In the genomic region with DNA sequence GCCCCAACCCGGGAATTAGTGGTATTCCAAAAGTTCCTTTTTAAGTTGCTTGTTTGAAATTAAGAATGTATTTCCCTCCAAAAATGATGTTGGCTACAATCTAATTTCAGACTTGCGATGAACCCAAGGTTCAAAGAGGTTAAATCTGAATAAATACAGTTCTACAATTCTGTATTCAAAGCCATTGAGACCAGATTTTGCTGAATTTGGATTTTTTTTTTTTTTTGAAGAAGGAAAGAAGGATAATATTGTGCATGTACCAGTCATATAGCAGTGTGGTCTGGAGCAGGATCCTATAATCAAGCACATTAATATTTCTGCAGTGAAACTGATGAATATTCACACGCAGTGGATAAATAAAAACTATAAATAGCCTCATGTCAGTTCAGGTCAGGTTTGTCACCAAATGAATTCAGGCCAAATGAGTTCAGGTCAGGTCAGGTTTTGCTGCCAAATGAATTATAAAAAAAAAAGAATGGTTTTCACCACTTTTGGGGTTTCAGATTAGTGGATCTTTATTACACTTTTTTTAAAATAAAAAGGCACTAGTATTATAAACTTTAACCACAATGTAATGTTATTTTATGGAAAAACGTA, we compare ENCODE assay signal across 29 cellular contexts.
"Had no signal": no experiment of that assay in that cellular context is flagged by ENCODE, and none has a peak within 500 bp of the region (broad histone marks: within the 10 kb centered on the region; RNA-seq: fewer than 3 reads in every experiment).

No MANE protein-coding gene starts in this region.

- H3K27ac ChIP-seq: dorsolateral prefrontal cortex, foreskin keratinocyte, gastroesophageal sphincter, hepatocyte, neutrophil, pancreas, stomach, tibial artery had no signal

- ATAC-seq: foreskin keratinocyte; gastroesophageal sphincter; heart left ventricle; mucosa of descending colon; natural killer cell treated with Interleukin-12 subunit alpha and Interleukin-12 subunit beta and Interleukin-15 and Interleukin-18, amount 100 ng/mL, for 72 hours; pancreas; right lobe of liver; stimulated activated effector memory CD8-positive, alpha-beta T cell treated with anti-CD3 and anti-CD28 coated beads, Interleukin-12 subunit alpha, Interleukin-12 subunit beta, amount 100 ng/mL, for 72 hours had no signal

- H3K4me3 Mint-ChIP-seq: mesothelial cell of epicardium; naive B cell; natural killer cell treated with Interleukin-12 subunit alpha and Interleukin-12 subunit beta and Interleukin-15 and Interleukin-18, amount 100 ng/mL, for 72 hours; neural crest cell; stimulated activated effector memory CD8-positive, alpha-beta T cell treated with anti-CD3 and anti-CD28 coated beads, Interleukin-12 subunit alpha, Interleukin-12 subunit beta, amount 100 ng/mL, for 72 hours; type B pancreatic cell had no signal

- H3K27ac Mint-ChIP-seq: mesothelial cell of epicardium; stimulated activated effector memory CD8-positive, alpha-beta T cell treated with anti-CD3 and anti-CD28 coated beads, Interleukin-12 subunit alpha, Interleukin-12 subunit beta, amount 100 ng/mL, for 72 hours; type B pancreatic cell had no signal

- H3K4me3 ChIP-seq: dorsolateral prefrontal cortex, gastroesophageal sphincter, heart left ventricle, hepatocyte, mucosa of descending colon, pancreas, right lobe of liver, smooth muscle cell, stomach, testis, tibial artery had no signal

- DNase-seq: cerebellar nuclear complex; dorsolateral prefrontal cortex; effector CD4-positive, alpha-beta T cell; foreskin keratinocyte; heart left ventricle; kidney glomerular epithelial cell; mesenchymal stem cell; mucosa of descending colon; naive B cell; pancreas; retina; right lobe of liver; stimulated activated CD4-positive, alpha-beta T cell treated with anti-CD3 and anti-CD28 coated beads, Interleukin-12 subunit alpha, Interleukin-12 subunit beta, amount 100 ng/mL, for 4 hours; stimulated activated CD4-positive, alpha-beta T cell treated with anti-CD3 and anti-CD28 coated beads, Interleukin-1b, Interleukin-23, amount 100 ng/mL, for 48 hours; stimulated activated CD4-positive, alpha-beta T cell treated with anti-CD3 and anti-CD28 coated beads, Interleukin-4, amount 100 ng/mL, for 1 hour; stimulated activated naive CD4-positive, alpha-beta T cell treated with Interleukin-2 at 50 U/mL for 16 hours; stomach; testis; tibial artery had no signal

- FAIRE-seq: colon, pancreas had no signal

- H3K27me3 Mint-ChIP-seq: naive B cell; natural killer cell treated with Interleukin-12 subunit alpha and Interleukin-12 subunit beta and Interleukin-15 and Interleukin-18, amount 100 ng/mL, for 72 hours had no signal

- H3K36me3 ChIP-seq: gastroesophageal sphincter, heart left ventricle, neutrophil, pancreas, right lobe of liver, stomach, tibial artery had no signal

- H3K36me3 Mint-ChIP-seq: mesothelial cell of epicardium; naive B cell; natural killer cell treated with Interleukin-12 subunit alpha and Interleukin-12 subunit beta and Interleukin-15 and Interleukin-18, amount 100 ng/mL, for 72 hours; stimulated activated effector memory CD8-positive, alpha-beta T cell treated with anti-CD3 and anti-CD28 coated beads, Interleukin-12 subunit alpha, Interleukin-12 subunit beta, amount 100 ng/mL, for 72 hours; type B pancreatic cell had no signal

- H3K27me3 ChIP-seq: dorsolateral prefrontal cortex, foreskin keratinocyte, gastroesophageal sphincter, heart left ventricle, hepatocyte, pancreas, right lobe of liver, stomach, testis, tibial artery had no signal

- H3K9me3 ChIP-seq: gastroesophageal sphincter, heart left ventricle, mucosa of descending colon, neutrophil, pancreas, right lobe of liver, stomach, testis, tibial artery had no signal
